In the genomic region with DNA sequence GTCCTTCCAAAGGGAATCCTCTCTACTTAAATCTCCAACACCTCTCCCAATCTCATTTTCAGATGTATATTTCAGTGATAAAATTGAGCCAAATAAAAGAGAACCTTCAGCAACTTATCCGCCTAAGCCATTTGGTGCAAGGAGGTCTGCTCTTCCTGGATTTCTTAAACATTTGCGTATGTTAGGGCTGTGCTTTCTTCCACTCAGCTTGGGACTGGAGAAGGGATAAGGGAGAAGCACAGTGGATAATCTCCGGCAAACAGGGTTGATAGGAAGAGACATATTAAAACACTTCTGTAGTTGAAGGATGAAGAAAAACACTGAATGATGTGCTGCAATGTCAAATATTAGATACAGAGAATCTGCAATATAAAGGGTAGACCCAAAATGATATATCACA, we compare ENCODE assay signal across 36 cellular contexts.
"Had no signal": no experiment of that assay in that cellular context is flagged by ENCODE, and none has a peak within 500 bp of the region (broad histone marks: within the 10 kb centered on the region; RNA-seq: fewer than 3 reads in every experiment).

No MANE protein-coding gene starts in this region.

- ATAC-seq: activated CD4-positive, alpha-beta T cell treated with anti-CD3 and anti-CD28 coated beads for 36 hours; activated CD4-positive, CD25-positive, alpha-beta regulatory T cell treated with anti-CD3 and anti-CD28 coated beads, Interleukin-2, amount 50 U/mL, for 24 hours; activated CD8-positive, alpha-beta memory T cell treated with anti-CD3 and anti-CD28 coated beads, Interleukin-2, amount 10 ng/mL, durations not matched to agents 7 days and 5 days; activated CD8-positive, alpha-beta T cell treated with anti-CD3 and anti-CD28 coated beads, Interleukin-2, amount 10 ng/mL, durations not matched to agents 7 days and 5 days; activated naive CD8-positive, alpha-beta T cell treated with anti-CD3 and anti-CD28 coated beads, Interleukin-2, amount 50 U/mL, for 24 hours had no signal

- H3K4me1 Mint-ChIP-seq: activated CD4-positive, alpha-beta memory T cell treated with anti-CD3 and anti-CD28 coated beads, Interleukin-2, amount 10 ng/mL, durations not matched to agents 7 days and 5 days; activated CD4-positive, alpha-beta T cell treated with anti-CD3 and anti-CD28 coated beads for 36 hours; activated CD4-positive, alpha-beta T cell treated with anti-CD3 and anti-CD28 coated beads, Interleukin-2, amount 10 ng/mL, durations not matched to agents 7 days and 5 days; activated CD8-positive, alpha-beta memory T cell treated with anti-CD3 and anti-CD28 coated beads, Interleukin-2, amount 10 ng/mL, durations not matched to agents 7 days and 5 days; activated naive CD4-positive, alpha-beta T cell treated with anti-CD3 and anti-CD28 coated beads, Interleukin-2, amount 10 ng/mL, durations not matched to agents 7 days and 5 days; activated naive CD4-positive, alpha-beta T cell treated with anti-CD3 and anti-CD28 coated beads, Interleukin-2, amount 50 U/mL, for 24 hours; activated naive CD8-positive, alpha-beta T cell treated with anti-CD3 and anti-CD28 coated beads, Interleukin-2, amount 10 ng/mL, durations not matched to agents 7 days and 5 days; activated naive CD8-positive, alpha-beta T cell treated with anti-CD3 and anti-CD28 coated beads, Interleukin-2, amount 50 U/mL, for 24 hours; brain; central memory CD8-positive, alpha-beta T cell had no signal

- H3K9me3 Mint-ChIP-seq: activated CD4-positive, alpha-beta memory T cell treated with anti-CD3 and anti-CD28 coated beads, Interleukin-2, amount 10 ng/mL, durations not matched to agents 7 days and 5 days had no signal

- H3K27ac ChIP-seq: ascending aorta, cardiac muscle cell, VCaP had no signal

- DNase-seq: activated CD4-positive, alpha-beta memory T cell treated with anti-CD3 and anti-CD28 coated beads, Interleukin-2, amount 10 ng/mL, durations not matched to agents 7 days and 5 days; activated CD4-positive, alpha-beta T cell treated with anti-CD3 and anti-CD28 coated beads for 1 hour; activated CD4-positive, alpha-beta T cell treated with anti-CD3 and anti-CD28 coated beads for 36 hours; activated CD4-positive, alpha-beta T cell treated with anti-CD3 and anti-CD28 coated beads for 48 hours; activated CD4-positive, alpha-beta T cell treated with anti-CD3 and anti-CD28 coated beads, Interleukin-2, amount 10 ng/mL, durations not matched to agents 7 days and 5 days; activated CD4-positive, alpha-beta T cell treated with anti-CD3 and anti-CD28 coated beads, Interleukin-2, amount 50 U/mL, for 48 hours; activated CD4-positive, CD25-positive, alpha-beta regulatory T cell; activated CD8-positive, alpha-beta memory T cell treated with anti-CD3 and anti-CD28 coated beads for 24 hours; activated CD8-positive, alpha-beta memory T cell treated with anti-CD3 and anti-CD28 coated beads, Interleukin-2, amount 10 ng/mL, durations not matched to agents 7 days and 5 days; activated CD8-positive, alpha-beta memory T cell treated with anti-CD3 and anti-CD28 coated beads, Interleukin-2, amount 50 U/mL, for 48 hours; activated CD8-positive, alpha-beta T cell treated with anti-CD3 and anti-CD28 coated beads, Interleukin-2, amount 10 ng/mL, durations not matched to agents 7 days and 5 days; activated effector memory CD4-positive, alpha-beta T cell treated with Interleukin-2 at 50 U/mL for 16 hours; activated gamma-delta T cell; activated naive CD4-positive, alpha-beta T cell treated with anti-CD3 and anti-CD28 coated beads, Interleukin-2, amount 10 ng/mL, durations not matched to agents 7 days and 5 days; activated naive CD4-positive, alpha-beta T cell treated with Interleukin-2 at 50 U/mL for 16 hours; activated naive CD8-positive, alpha-beta T cell treated with anti-CD3 and anti-CD28 coated beads, Interleukin-2, amount 10 ng/mL, durations not matched to agents 7 days and 5 days; activated naive CD8-positive, alpha-beta T cell treated with anti-CD3 and anti-CD28 coated beads, Interleukin-2, amount 50 U/mL, for 24 hours; activated T-cell treated with anti-CD3 and anti-CD28 coated beads, Interleukin-2, amount 50 U/mL, for 24 hours; activated T-cell treated with anti-CD3 and anti-CD28 coated beads, Interleukin-2, amount 50 U/mL, for 48 hours; amygdala; anterior cingulate cortex; caudate nucleus; cerebellar nuclear complex; T-helper 2 cell; T-helper 9 cell had no signal

- H3K36me3 Mint-ChIP-seq: activated CD8-positive, alpha-beta memory T cell treated with anti-CD3 and anti-CD28 coated beads, Interleukin-2, amount 10 ng/mL, durations not matched to agents 7 days and 5 days; activated naive CD4-positive, alpha-beta T cell treated with anti-CD3 and anti-CD28 coated beads, Interleukin-2, amount 10 ng/mL, durations not matched to agents 7 days and 5 days; activated naive CD4-positive, alpha-beta T cell treated with anti-CD3 and anti-CD28 coated beads, Interleukin-2, amount 50 U/mL, for 24 hours; activated naive CD8-positive, alpha-beta T cell; activated naive CD8-positive, alpha-beta T cell treated with anti-CD3 and anti-CD28 coated beads, Interleukin-2, amount 10 ng/mL, durations not matched to agents 7 days and 5 days; brain had no signal

- H3K27ac Mint-ChIP-seq: activated CD4-positive, alpha-beta memory T cell treated with anti-CD3 and anti-CD28 coated beads, Interleukin-2, amount 10 ng/mL, durations not matched to agents 7 days and 5 days; activated CD4-positive, alpha-beta T cell treated with anti-CD3 and anti-CD28 coated beads for 36 hours; activated CD4-positive, alpha-beta T cell treated with anti-CD3 and anti-CD28 coated beads, Interleukin-2, amount 10 ng/mL, durations not matched to agents 7 days and 5 days; activated CD8-positive, alpha-beta memory T cell treated with anti-CD3 and anti-CD28 coated beads, Interleukin-2, amount 10 ng/mL, durations not matched to agents 7 days and 5 days; activated CD8-positive, alpha-beta T cell treated with anti-CD3 and anti-CD28 coated beads, Interleukin-2, amount 10 ng/mL, durations not matched to agents 7 days and 5 days; activated naive CD4-positive, alpha-beta T cell treated with anti-CD3 and anti-CD28 coated beads, Interleukin-2, amount 10 ng/mL, durations not matched to agents 7 days and 5 days; activated naive CD4-positive, alpha-beta T cell treated with anti-CD3 and anti-CD28 coated beads, Interleukin-2, amount 50 U/mL, for 24 hours; activated naive CD8-positive, alpha-beta T cell; activated naive CD8-positive, alpha-beta T cell treated with anti-CD3 and anti-CD28 coated beads, Interleukin-2, amount 10 ng/mL, durations not matched to agents 7 days and 5 days; activated naive CD8-positive, alpha-beta T cell treated with anti-CD3 and anti-CD28 coated beads, Interleukin-2, amount 50 U/mL, for 24 hours; activated T-cell treated with anti-CD3 and anti-CD28 coated beads, Interleukin-2, amount 50 U/mL, for 24 hours; activated T-helper 2 cell treated with anti-CD3 and anti-CD28 coated beads, Interferon-gamma antibody, Interleukin-2, Interleukin-4, amounts not matched to agents 10 μg/mL and 5 μg/mL and 100 μg/mL, durations not matched to agents 14 hours and 24 hours and 36 hours; brain; T-helper 1 cell treated with Interleukin-12 subunit alpha and Interleukin-12 subunit beta and Interleukin-4 antibody, amounts not matched to agents 30 μg/mL and 1 μg/mL, for 36 hours; T-helper 2 cell treated with Interferon-gamma antibody and Interleukin-4, amounts not matched to agents 5 μg/mL and 100 μg/mL, for 36 hours had no signal

- H3K4me1 ChIP-seq: ascending aorta had no signal

- H3K36me3 ChIP-seq: ascending aorta, cardiac muscle cell had no signal

- H3K4me3 ChIP-seq: ascending aorta, cardiac muscle cell had no signal

- H3K27me3 ChIP-seq: ascending aorta, cardiac muscle cell had no signal

- H3K4me3 Mint-ChIP-seq: activated CD4-positive, alpha-beta memory T cell treated with anti-CD3 and anti-CD28 coated beads, Interleukin-2, amount 10 ng/mL, durations not matched to agents 7 days and 5 days; activated CD4-positive, alpha-beta T cell treated with anti-CD3 and anti-CD28 coated beads for 36 hours; activated CD4-positive, alpha-beta T cell treated with anti-CD3 and anti-CD28 coated beads, Interleukin-2, amount 10 ng/mL, durations not matched to agents 7 days and 5 days; activated CD8-positive, alpha-beta memory T cell treated with anti-CD3 and anti-CD28 coated beads, Interleukin-2, amount 10 ng/mL, durations not matched to agents 7 days and 5 days; activated CD8-positive, alpha-beta T cell treated with anti-CD3 and anti-CD28 coated beads, Interleukin-2, amount 10 ng/mL, durations not matched to agents 7 days and 5 days; activated naive CD4-positive, alpha-beta T cell treated with anti-CD3 and anti-CD28 coated beads, Interleukin-2, amount 10 ng/mL, durations not matched to agents 7 days and 5 days; activated naive CD4-positive, alpha-beta T cell treated with anti-CD3 and anti-CD28 coated beads, Interleukin-2, amount 50 U/mL, for 24 hours; activated naive CD8-positive, alpha-beta T cell; activated naive CD8-positive, alpha-beta T cell treated with anti-CD3 and anti-CD28 coated beads, Interleukin-2, amount 10 ng/mL, durations not matched to agents 7 days and 5 days; activated naive CD8-positive, alpha-beta T cell treated with anti-CD3 and anti-CD28 coated beads, Interleukin-2, amount 50 U/mL, for 24 hours; activated T-cell treated with anti-CD3 and anti-CD28 coated beads, Interleukin-2, amount 50 U/mL, for 24 hours; brain; central memory CD8-positive, alpha-beta T cell; T-helper 1 cell treated with Interleukin-12 subunit alpha and Interleukin-12 subunit beta and Interleukin-4 antibody, amounts not matched to agents 30 μg/mL and 1 μg/mL, for 36 hours; T-helper 2 cell treated with Interferon-gamma antibody and Interleukin-4, amounts not matched to agents 5 μg/mL and 100 μg/mL, for 36 hours had no signal

- H3K9me3 ChIP-seq: ascending aorta had no signal

- H3K27me3 Mint-ChIP-seq: activated CD4-positive, alpha-beta memory T cell treated with anti-CD3 and anti-CD28 coated beads, Interleukin-2, amount 10 ng/mL, durations not matched to agents 7 days and 5 days; activated CD4-positive, alpha-beta T cell treated with anti-CD3 and anti-CD28 coated beads for 36 hours; activated CD4-positive, alpha-beta T cell treated with anti-CD3 and anti-CD28 coated beads, Interleukin-2, amount 10 ng/mL, durations not matched to agents 7 days and 5 days; activated CD8-positive, alpha-beta memory T cell treated with anti-CD3 and anti-CD28 coated beads, Interleukin-2, amount 10 ng/mL, durations not matched to agents 7 days and 5 days; activated naive CD4-positive, alpha-beta T cell treated with anti-CD3 and anti-CD28 coated beads, Interleukin-2, amount 10 ng/mL, durations not matched to agents 7 days and 5 days; activated naive CD4-positive, alpha-beta T cell treated with anti-CD3 and anti-CD28 coated beads, Interleukin-2, amount 50 U/mL, for 24 hours; activated naive CD8-positive, alpha-beta T cell; activated naive CD8-positive, alpha-beta T cell treated with anti-CD3 and anti-CD28 coated beads, Interleukin-2, amount 10 ng/mL, durations not matched to agents 7 days and 5 days; activated naive CD8-positive, alpha-beta T cell treated with anti-CD3 and anti-CD28 coated beads, Interleukin-2, amount 50 U/mL, for 24 hours; activated T-cell treated with anti-CD3 and anti-CD28 coated beads, Interleukin-2, amount 50 U/mL, for 24 hours; brain; central memory CD8-positive, alpha-beta T cell had no signal
